Comparison of ENCODE assay signal across 1 cellular context in genomic region chr12:55717397-55718007, GRCh38.
TF ChIP-seq lines count a peak whose summit lies in the region.

No MANE protein-coding gene starts in this region.

TF ChIP-seq in SK-N-SH treated with all-trans-retinoic acid at 6 μM for 48 hours, 23 proteins besides CTCF, POLR2A, EP300 and RAD21 (continued from another document):
- no peak for TF ChIP-seq TCF4 (CRISPR knock-in tag; IDR thresholded peaks at IDR 0.05; ENCODE audit: borderline replicate concordance)
